1 cellular context compared by ENCODE assay signal in the genomic region with DNA sequence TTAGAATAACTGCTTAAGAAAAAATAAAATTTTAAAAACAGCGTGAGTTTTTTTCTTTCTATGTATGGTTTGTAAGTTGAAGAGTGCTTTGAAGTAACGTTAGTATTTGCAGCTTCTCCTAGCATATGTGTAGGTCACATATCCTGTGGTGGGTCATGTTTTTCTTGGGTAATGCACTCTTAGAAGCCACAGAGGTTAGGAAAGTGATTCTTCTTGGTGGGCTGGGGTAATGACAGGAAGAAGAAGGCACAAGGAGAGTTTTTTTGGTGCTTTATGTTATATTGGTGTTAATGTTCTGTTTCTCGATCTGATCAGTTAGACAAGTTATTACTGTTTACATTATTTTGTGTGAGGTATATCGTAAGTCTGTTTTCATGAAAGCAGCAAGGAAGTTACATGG.
TF ChIP-seq lines count a peak whose summit lies in the region.

No MANE protein-coding gene starts in this region.

TF ChIP-seq in WTC11, 78 proteins besides CTCF, POLR2A, EP300 and RAD21 (continued from another document):
- TF ChIP-seq NR3C1 (CRISPR knock-in tag; conservative IDR thresholded peaks at IDR 0.05; ENCODE audit: low read depth) (no peak), OVOL2 (CRISPR knock-in tag; IDR thresholded peaks at IDR 0.05; ENCODE audit: borderline replicate concordance) (no peak), ZBTB43 (CRISPR knock-in tag; IDR thresholded peaks at IDR 0.05) (no peak), TEAD1 (CRISPR knock-in tag; IDR thresholded peaks at IDR 0.05) (no peak)
- TF ChIP-seq, protein P1, sequence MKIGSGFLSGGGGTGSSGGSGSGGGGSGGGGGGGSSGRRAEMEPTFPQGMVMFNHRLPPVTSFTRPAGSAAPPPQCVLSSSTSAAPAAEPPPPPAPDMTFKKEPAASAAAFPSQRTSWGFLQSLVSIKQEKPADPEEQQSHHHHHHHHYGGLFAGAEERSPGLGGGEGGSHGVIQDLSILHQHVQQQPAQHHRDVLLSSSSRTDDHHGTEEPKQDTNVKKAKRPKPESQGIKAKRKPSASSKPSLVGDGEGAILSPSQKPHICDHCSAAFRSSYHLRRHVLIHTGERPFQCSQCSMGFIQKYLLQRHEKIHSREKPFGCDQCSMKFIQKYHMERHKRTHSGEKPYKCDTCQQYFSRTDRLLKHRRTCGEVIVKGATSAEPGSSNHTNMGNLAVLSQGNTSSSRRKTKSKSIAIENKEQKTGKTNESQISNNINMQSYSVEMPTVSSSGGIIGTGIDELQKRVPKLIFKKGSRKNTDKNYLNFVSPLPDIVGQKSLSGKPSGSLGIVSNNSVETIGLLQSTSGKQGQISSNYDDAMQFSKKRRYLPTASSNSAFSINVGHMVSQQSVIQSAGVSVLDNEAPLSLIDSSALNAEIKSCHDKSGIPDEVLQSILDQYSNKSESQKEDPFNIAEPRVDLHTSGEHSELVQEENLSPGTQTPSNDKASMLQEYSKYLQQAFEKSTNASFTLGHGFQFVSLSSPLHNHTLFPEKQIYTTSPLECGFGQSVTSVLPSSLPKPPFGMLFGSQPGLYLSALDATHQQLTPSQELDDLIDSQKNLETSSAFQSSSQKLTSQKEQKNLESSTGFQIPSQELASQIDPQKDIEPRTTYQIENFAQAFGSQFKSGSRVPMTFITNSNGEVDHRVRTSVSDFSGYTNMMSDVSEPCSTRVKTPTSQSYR (CRISPR knock-in tag; IDR thresholded peaks at IDR 0.05) = no peak
